ENCODE assay signal across 8 cellular contexts in genomic region chr12:6534158-6534913, GRCh38. TPM values are rescaled to one million over a fixed set of nuclear protein-coding genes. Genes with fewer than 3 reads are reported as not detected.
DNase-seq lines count a peak whose midpoint lies in the region; ATAC-seq, FAIRE-seq and TF ChIP-seq lines count a peak whose summit lies in the region.

TSS of gene GAPDH (plus strand) at chr12:6534517. CDS start at chr12:6534833, 316 bp downstream.

- H3K9me3 ChIP-seq in iPS-20b (ENCODE audit: insufficient read depth, low read depth, low read length) (no peaks in the 10 kb centered on the region), small intestine (ENCODE audit: control insufficient read depth, low read depth) (no peaks in the 10 kb centered on the region)

- H3K27ac ChIP-seq in VCaP (peak within 1 kb of the TSS; percentile 98), iPS-20b (ENCODE audit: low read length) (peak within 1 kb of the TSS; percentile 91), small intestine (ENCODE audit: low read depth in 1 of 2, low read length in 1 of 2) (peak within 1 kb of the TSS; percentile 88 to 99)

- 1% methylated on average over 40 to 69 of the region's 69 CpGs for WGBS in small intestine, 3 donors

- peaks cover 15% of the 10 kb centered on the region for H3K4me1 ChIP-seq in iPS-20b (ENCODE audit: insufficient read depth, low read length)
- H3K4me1 ChIP-seq in small intestine (ENCODE audit: control insufficient read depth in 2 of 2, insufficient read depth in 1 of 2, low read depth in 1 of 2, low read length in 1 of 2): peaks cover 4% of the 10 kb centered on the region in 2 donors

- peak within 1 kb of the TSS; percentile 95 for H3K4me3 ChIP-seq in iPS-20b (ENCODE audit: low read length)
- H3K4me3 ChIP-seq in small intestine (ENCODE audit: low read depth in 1 of 2, low read length in 2 of 2): peak within 1 kb of the TSS; percentile 73 to 99

- TF ChIP-seq CTCF in VCaP (conservative IDR thresholded peaks at IDR 0.05): no peak

- in situ Hi-C loops in ACHN (cut with HindIII; ENCODE audit: low pct_ligation_motif_present, low pct_unique_long_range_greater_than_20kb, low sequenced_read_pairs) (no loop called here), T47D (cut with HindIII; ENCODE audit: low pct_unique_long_range_greater_than_20kb, low sequenced_read_pairs) (no loop called here)

- DNase-seq in ACHN: peak; percentile 99
- DNase-seq in NCI-H2196 (lab: John Stamatoyannopoulos, UW; ENCODE audit: unreplicated experiment): peak; percentile 84
- DNase-seq in T47D (ENCODE audit: low read depth in 1 of 2, low spot score in 1 of 2): peak; percentile 66 to 93
- DNase-seq in small intestine: peak; percentile 97

- H3K27me3 ChIP-seq in iPS-20b (ENCODE audit: insufficient read depth, low read length) (no peaks in the 10 kb centered on the region), small intestine (ENCODE audit: control insufficient read depth in 2 of 2, insufficient read depth in 2 of 2, low read length in 2 of 2) (no peaks in the 10 kb centered on the region)

- ATAC-seq in GM18870 (IDR thresholded peaks at IDR 0.05; ENCODE audit: unreplicated experiment) (peak; percentile 65), HG03108 (IDR thresholded peaks at IDR 0.05; ENCODE audit: unreplicated experiment) (peak; percentile 53)

- H3K9ac ChIP-seq in iPS-20b (ENCODE audit: low read depth, low read length): peak within 1 kb of the TSS; percentile 99

- H3K36me3 ChIP-seq in iPS-20b (ENCODE audit: insufficient read depth, low read depth, low read length) (peaks cover 72% of the 10 kb centered on the region), small intestine (ENCODE audit: control insufficient read depth in 2 of 2, insufficient read depth in 2 of 2, low read length in 2 of 2) (peaks cover 22 to 25% of the 10 kb centered on the region in 2 donors)

- FAIRE-seq in small intestine (lab: Jason Lieb, UNC): no peak

RNA-seq across cellular contexts. Expression of gene GAPDH, which starts in this region (rescaled TPM):
- 1,000 to 10,000 TPM; 2,587 to 3,805 (median 3,097) TPM for polyA plus RNA-seq in small intestine

Comparison
In these comparisons a context has a peak if more than half of its experiments do, and no peak if none do; other contexts are left out.
1. Peak in every context shown above with its lines: DNase-seq, ATAC-seq, H3K4me3 ChIP-seq and H3K27ac ChIP-seq.